Comparison of ENCODE assay signal across 16 cellular contexts in the genomic region with DNA sequence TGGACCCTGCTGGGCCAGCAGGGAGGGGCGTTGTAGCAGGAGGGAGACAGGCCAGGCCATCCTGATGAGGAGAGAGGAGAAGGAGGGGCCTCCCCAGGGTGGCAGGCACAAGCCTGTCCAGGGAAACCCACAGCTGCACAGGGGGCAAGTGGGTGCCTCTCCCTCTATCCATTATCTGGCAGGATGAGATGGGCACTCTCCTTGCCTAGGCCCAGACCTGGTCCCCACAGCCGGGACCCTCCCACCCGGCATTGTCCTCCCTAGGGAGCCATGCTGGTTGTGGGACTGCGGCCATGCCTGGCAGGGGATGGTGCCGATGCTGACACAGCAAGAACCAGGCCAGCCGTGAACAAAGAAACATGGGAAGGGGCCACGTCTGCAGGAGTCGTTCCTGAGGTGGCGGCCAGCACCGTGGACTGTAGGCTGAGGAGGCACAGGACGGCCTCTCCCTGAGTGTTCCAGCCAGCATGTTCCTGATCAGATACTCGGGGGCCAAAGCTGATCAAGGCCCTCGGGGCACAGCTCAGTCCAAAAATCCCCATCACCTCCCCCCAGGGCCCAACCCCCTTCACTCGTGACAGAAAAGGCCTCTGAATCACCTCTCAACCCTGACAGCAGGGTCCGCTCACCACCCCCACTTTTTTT. TPM values are rescaled to one million over a fixed set of nuclear protein-coding genes. Genes with fewer than 3 reads are reported as not detected.
DNase-seq lines count a peak whose midpoint lies in the region; ATAC-seq, FAIRE-seq and TF ChIP-seq lines count a peak whose summit lies in the region.
"Had no signal": no experiment of that assay in that cellular context is flagged by ENCODE, and none has a peak within 500 bp of the region (broad histone marks: within the 10 kb centered on the region; RNA-seq: fewer than 3 reads in every experiment).

No MANE protein-coding gene starts in this region.

- no peak overlapping the region for H3K4me2 ChIP-seq in DND-41 (ENCODE audit: insufficient read depth, low read length)
- H3K4me2 ChIP-seq in IMR-90 (ENCODE audit: low read depth, low read length): no peak overlapping the region
- H3K4me2 ChIP-seq in K562 (ENCODE audit: insufficient read depth, low read length): no peak overlapping the region
- no peak overlapping the region for H3K4me2 ChIP-seq in osteoblast (ENCODE audit: insufficient read depth, low read length)

- no peak overlapping the region for H2AFZ ChIP-seq in DND-41 (ENCODE audit: low read depth, low read length)
- H2AFZ ChIP-seq in IMR-90 (replicated peaks; ENCODE audit: low read length, poor library complexity): no peak overlapping the region
- H2AFZ ChIP-seq in K562 (ENCODE audit: low read depth, low read length): no peak overlapping the region
- no peak overlapping the region for H2AFZ ChIP-seq in osteoblast (ENCODE audit: low read length)

- ATAC-seq in DND-41 (ENCODE audit: insufficient read depth, low read depth) (no peak), IMR-90 (ENCODE audit: low read depth) (no peak), K562 (no peak), HG02763 (IDR thresholded peaks at IDR 0.05; ENCODE audit: unreplicated experiment) (no peak)
- ATAC-seq: left colon had no signal

- H2BK120ac ChIP-seq in IMR-90 (ENCODE audit: low read depth, low read length): no peak overlapping the region

- no peak overlapping the region for H4K91ac ChIP-seq in IMR-90 (ENCODE audit: insufficient read depth, low read depth, low read length)

- intact Hi-C loops in IMR-90 (cut with micrococcal nuclease) (no loop called here), K562 (cut with micrococcal nuclease) (no loop called here), sigmoid colon (cut with DNase I) (no loop called here)

- H3K4me3 ChIP-seq in DND-41 (ENCODE audit: low read depth in 1 of 2, low read length in 2 of 2) (no peak overlapping the region), IMR-90 (ENCODE audit: insufficient read depth, low read depth, low read length) (no peak overlapping the region), K562 (no peak overlapping the region), osteoblast (ENCODE audit: insufficient read depth, low read length) (no peak overlapping the region), sigmoid colon (no peak overlapping the region)
- H3K4me3 ChIP-seq: prostate gland had no signal

- TF ChIP-seq POLR2A in IMR-90 (IDR thresholded peaks at IDR 0.05; ENCODE audit: low read depth, low read length): no peak
- no peak for TF ChIP-seq POLR2A in K562 (conservative IDR thresholded peaks at IDR 0.05)
- TF ChIP-seq POLR2A in sigmoid colon (IDR thresholded peaks at IDR 0.05): no peak

- no peak overlapping the region for H3K4ac ChIP-seq in IMR-90 (ENCODE audit: low read depth, low read length)

- H3K27me3 ChIP-seq in DND-41 (ENCODE audit: insufficient read depth, low read length, poor library complexity): no peaks in the 10 kb centered on the region
- H3K27me3 ChIP-seq in IMR-90 (ENCODE audit: control insufficient read depth, insufficient read depth, low read length): no peaks in the 10 kb centered on the region
- no peaks in the 10 kb centered on the region for H3K27me3 ChIP-seq in K562 (ENCODE audit: control insufficient read depth in 2 of 2, insufficient read depth in 2 of 2, low read length in 2 of 2)
- H3K27me3 ChIP-seq in osteoblast (ENCODE audit: insufficient read depth, low read length): no peaks in the 10 kb centered on the region
- peaks cover 0 to 4% (median 0%) of the 10 kb centered on the region in 3 donors for H3K27me3 ChIP-seq in sigmoid colon

- H3K56ac ChIP-seq in IMR-90 (ENCODE audit: extremely low read depth, insufficient read depth, low read length): no peak overlapping the region

- H3K9me3 ChIP-seq in DND-41 (ENCODE audit: insufficient read depth, low read length, severe bottlenecking) (no peaks in the 10 kb centered on the region), IMR-90 (ENCODE audit: control insufficient read depth, insufficient read depth, low read length) (no peaks in the 10 kb centered on the region), K562 (replicated peaks; ENCODE audit: control insufficient read depth, insufficient read depth, low read depth, low read length) (no peaks in the 10 kb centered on the region), osteoblast (ENCODE audit: low read depth, low read length) (no peaks in the 10 kb centered on the region), sigmoid colon (no peaks in the 10 kb centered on the region)
- H3K9me3 ChIP-seq: prostate gland had no signal

- TF ChIP-seq CTCF in DND-41 (IDR thresholded peaks at IDR 0.05; ENCODE audit: borderline replicate concordance, extremely low read depth, low read length, poor library complexity, severe bottlenecking): no peak
- no peak for TF ChIP-seq CTCF in IMR-90 (conservative IDR thresholded peaks at IDR 0.05; ENCODE audit: low read depth, low read length)
- no peak for TF ChIP-seq CTCF in K562 (IDR thresholded peaks at IDR 0.05 in 2 of 3, conservative IDR thresholded peaks at IDR 0.05 in 1 of 3; ENCODE audit: insufficient read depth in 2 of 3, low read depth in 1 of 3, low read length in 3 of 3)
- no peak for TF ChIP-seq CTCF in osteoblast (IDR thresholded peaks at IDR 0.05; ENCODE audit: extremely low read depth, low read depth, low read length)
- no peak for TF ChIP-seq CTCF in sigmoid colon (IDR thresholded peaks at IDR 0.05)

- DNase-seq in DND-41 (no peak), IMR-90 (no peak), K562 (ENCODE audit: extremely low read depth in 1 of 4, low spot score in 3 of 4) (no peak), osteoblast (ENCODE audit: insufficient read length, low spot score, missing footprints) (peak; percentile 18), sigmoid colon (no peak), NCI-H146 treated with DMSO at 0.1 percent for 48 hours (lab: John Stamatoyannopoulos, UW; ENCODE audit: unreplicated experiment) (no peak)
- DNase-seq: activated CD8-positive, alpha-beta memory T cell treated with anti-CD3 and anti-CD28 coated beads, Interleukin-2, amount 50 U/mL, for 4 hours; effector memory CD4-positive, alpha-beta T cell; hypothalamus; left colon; NCI-H1694 treated with DMSO at 0.1 percent for 48 hours; NCI-H524 treated with DMSO at 0.1 percent for 48 hours; stimulated activated CD4-positive, alpha-beta T cell treated with anti-CD3 and anti-CD28 coated beads, Interleukin-15, amount 100 ng/mL, for 24 hours had no signal

- CTCF ChIA-PET in IMR-90 (lab: Yijun Ruan, JAX) (interaction anchor here (5.3 kb wide), 1 partner anchor 52 kb away, joined by 31 read pairs; no protein-coding TSS in a partner anchor), K562 (lab: Yijun Ruan, JAX; ENCODE audit: low intra/inter-chr PET ratio) (interaction anchor here (0.5 kb wide), 1 partner anchor 384 kb away, joined by 3 read pairs; no protein-coding TSS in a partner anchor)

- WGBS in IMR-90 (ENCODE audit: extremely low coverage in 2 of 2, insufficient read length in 1 of 2), 2 experiments: 82% methylated on average over 8 of the region's 15 CpGs; no CpG with 5 or more reads in 1 of the 2 experiments
- 71% methylated on average over 15 of the region's 15 CpGs for WGBS in K562 (ENCODE audit: insufficient coverage, low coverage, missing lambda C conversion rate)
- 84 to 87% methylated on average over 15 of the region's 15 CpGs for WGBS in sigmoid colon, 2 donors

- no peak overlapping the region for H2BK20ac ChIP-seq in IMR-90 (ENCODE audit: low read depth, low read length)

- H3K9me1 ChIP-seq in IMR-90 (ENCODE audit: insufficient read depth, low read length): peaks cover 19% of the 10 kb centered on the region
- H3K9me1 ChIP-seq in K562 (ENCODE audit: control insufficient read depth, insufficient read depth, low read length): no peaks in the 10 kb centered on the region

- no peak overlapping the region for H4K8ac ChIP-seq in IMR-90 (ENCODE audit: low read depth in 2 of 2, low read length in 2 of 2)

- H3K79me2 ChIP-seq in DND-41 (ENCODE audit: insufficient read depth, low read length): no peaks in the 10 kb centered on the region
- H3K79me2 ChIP-seq in K562 (ENCODE audit: control insufficient read depth, insufficient read depth, low read length): no peaks in the 10 kb centered on the region
- H3K79me2 ChIP-seq in osteoblast (ENCODE audit: insufficient read depth, low read length): no peaks in the 10 kb centered on the region

- no TSS peak for BruUV-seq in IMR-90 (replicated peaks; lab: Mats Ljungman, UMichigan)
- no TSS peak for BruUV-seq in K562 (replicated peaks; lab: Mats Ljungman, UMichigan)

- H3K27ac ChIP-seq in DND-41 (ENCODE audit: low read length): peak overlapping the region; percentile 48; the same call in 1 of the 2 replicates
- no peak overlapping the region for H3K27ac ChIP-seq in IMR-90 (ENCODE audit: insufficient read depth, low read length)
- H3K27ac ChIP-seq in K562 (ENCODE audit: extremely low read depth, low read depth, low read length): no peak overlapping the region
- no peak overlapping the region for H3K27ac ChIP-seq in osteoblast (ENCODE audit: low read depth, low read length)
- no peak overlapping the region for H3K27ac ChIP-seq in sigmoid colon
- H3K27ac ChIP-seq: C4-2B, prostate gland had no signal

- POLR2A ChIA-PET in IMR-90 (lab: Charles Lee; ENCODE audit: unreplicated experiment): no interaction called here
- POLR2A ChIA-PET in K562 (lab: Yijun Ruan, JAX): interaction anchor here (1.0 kb wide), 1 partner anchor 211 kb away, joined by 3 read pairs; no protein-coding TSS in a partner anchor

- no peak overlapping the region for H4K5ac ChIP-seq in IMR-90 (ENCODE audit: low read depth, low read length)

- H3K14ac ChIP-seq in IMR-90 (replicated peaks; ENCODE audit: low read depth, low read length): no peak overlapping the region

- H3K18ac ChIP-seq in IMR-90 (ENCODE audit: low read depth, low read length): no peak overlapping the region

- dilution Hi-C loops in IMR-90 (cut with HindIII; ENCODE audit: low sequenced_read_pairs, unreplicated experiment): no loop called here

- H3K9ac ChIP-seq in DND-41 (ENCODE audit: low read depth, low read length): no peak overlapping the region
- H3K9ac ChIP-seq in IMR-90 (ENCODE audit: low read depth, low read length): no peak overlapping the region
- peak overlapping the region in 1 of 2 experiments; percentile 76; a peak in 2 of 4 replicates for H3K9ac ChIP-seq in K562 (ENCODE audit: insufficient read depth in 1 of 2, low read depth in 2 of 2, low read length in 2 of 2)

- H3K36me3 ChIP-seq in DND-41 (ENCODE audit: insufficient read depth, low read length): no peaks in the 10 kb centered on the region
- no peaks in the 10 kb centered on the region for H3K36me3 ChIP-seq in IMR-90 (ENCODE audit: control insufficient read depth, insufficient read depth, low read length)
- no peaks in the 10 kb centered on the region for H3K36me3 ChIP-seq in K562 (ENCODE audit: control insufficient read depth, insufficient read depth, low read length)
- no peaks in the 10 kb centered on the region for H3K36me3 ChIP-seq in osteoblast (ENCODE audit: insufficient read depth, low read length)
- no peaks in the 10 kb centered on the region for H3K36me3 ChIP-seq in sigmoid colon
- H3K36me3 ChIP-seq: prostate gland had no signal

- FAIRE-seq in K562 (lab: Jason Lieb, UNC): no peak

- no peak overlapping the region for H2BK15ac ChIP-seq in IMR-90 (ENCODE audit: low read depth, low read length)

- no peak overlapping the region for H2AK5ac ChIP-seq in IMR-90 (ENCODE audit: low read depth, low read length)

- H2BK5ac ChIP-seq in IMR-90 (ENCODE audit: low read depth, low read length, poor library complexity, severe bottlenecking): no peak overlapping the region

- H4K20me1 ChIP-seq in DND-41 (ENCODE audit: insufficient read depth, low read length) (no peaks in the 10 kb centered on the region), IMR-90 (ENCODE audit: insufficient read depth, low read length) (no peaks in the 10 kb centered on the region), K562 (replicated peaks; ENCODE audit: control insufficient read depth, insufficient read depth, low read length) (no peaks in the 10 kb centered on the region), osteoblast (ENCODE audit: insufficient read depth, low read length) (no peaks in the 10 kb centered on the region)

- H3K4me1 ChIP-seq in DND-41 (ENCODE audit: insufficient read depth, low read length) (peaks cover 32% of the 10 kb centered on the region), IMR-90 (ENCODE audit: control insufficient read depth, insufficient read depth, low read length) (peaks cover 4% of the 10 kb centered on the region; the same call in 1 of the 2 replicates), K562 (replicated peaks in 1 of 2; ENCODE audit: control insufficient read depth in 2 of 2, insufficient read depth in 2 of 2, low read length in 2 of 2) (peaks cover 64 to 91% of the 10 kb centered on the region in 2 experiments), osteoblast (ENCODE audit: insufficient read depth, low read length) (peaks cover 33% of the 10 kb centered on the region), sigmoid colon (no peaks in the 10 kb centered on the region)
- H3K4me1 ChIP-seq: prostate gland had no signal

- H2AK9ac ChIP-seq in IMR-90 (replicated peaks; ENCODE audit: low read depth, low read length, poor library complexity): no peak overlapping the region

- TF ChIP-seq EP300 in K562 (IDR thresholded peaks at IDR 0.05; ENCODE audit: low read length) (no peak), sigmoid colon (IDR thresholded peaks at IDR 0.05) (no peak)

- peaks cover 0 to 5% of the 10 kb centered on the region in 2 experiments; a peak in 1 of 4 replicates for H3K79me1 ChIP-seq in IMR-90 (ENCODE audit: low read depth in 1 of 2, low read length in 2 of 2)

- in situ Hi-C loops in IMR-90 (cut with MboI; ENCODE audit: low sequenced_read_pairs): no loop called here
- in situ Hi-C loops in K562 (cut with MboI): loop anchor here (5.0 kb wide), 2 partner anchors 51 to 236 kb away; no protein-coding TSS in a partner anchor

- TF ChIP-seq RAD21 in IMR-90 (IDR thresholded peaks at IDR 0.05; ENCODE audit: low read length): no peak
- TF ChIP-seq RAD21 in K562 (CRISPR knock-in tag; conservative IDR thresholded peaks at IDR 0.05 in 1 of 2, IDR thresholded peaks at IDR 0.05 in 1 of 2): no peak

- H3K23ac ChIP-seq in IMR-90 (ENCODE audit: low read depth, low read length): no peak overlapping the region

RNA-seq across cellular contexts. Expression of gene CYP11A1, which starts 19.2 kb away (rescaled TPM):
- total RNA-seq in IMR-90 (2012; rRNA removed) (0.18 and 0.28 TPM in 2 replicates), K562 (2014; rRNA removed) (0.12 TPM in 1 of 2 replicates, not detected in the other), K562 (2014; rRNA removed; fragmentation: Illumina TruSeq; extraction: Trizol) (not detected in 2 replicates), K562 (2015; rRNA removed; fragmentation: Illumina TruSeq; extraction: Trizol) (not detected in 2 replicates), K562 (2021) (0.16 and 0.25 TPM in 2 replicates), osteoblast (1.4 and 2.1 TPM in 2 replicates), sigmoid colon (1 to 10 TPM in 1 of 4 donors, under 1 TPM in 2, not detected in 1; 0.36 to 1.7 (median 0.49) TPM)
- polyA plus RNA-seq in IMR-90 (2012; rRNA removed) (0.46 and 0.50 TPM in 2 replicates), K562 (2011; rRNA removed) (0.23 and 0.24 TPM in 2 replicates), K562 (2014; fragmentation: Illumina TruSeq; extraction: Trizol) (0.06 TPM in 1 of 2 replicates, not detected in the other), K562 (2014; fragmentation: Nextera tagmentation; extraction: Ambion mirVana) (under 1 TPM; 0.06 to 0.10 TPM), K562 (2014; rRNA removed) (not detected in 2 replicates), sigmoid colon (1 to 10 TPM in 1 of 3 donors, under 1 TPM in 1, not detected in 1; 0.22 to 1.2 TPM)
- 0.17 and 0.60 TPM in 2 replicates for polyA plus RNA-seq in IMR-90 (2012; cell fraction: cytosol; rRNA removed)
- 0.23 and 0.26 TPM in 2 replicates for polyA plus RNA-seq in IMR-90 (2012; cell fraction: nucleus; rRNA removed; ENCODE audit: low replicate concordance)
- 0.21 TPM in 1 of 2 replicates, not detected in the other for total RNA-seq in K562 (2011; cell fraction: chromatin; rRNA removed; ENCODE audit: low replicate concordance)
- not detected in 2 replicates for total RNA-seq in K562 (2011; cell fraction: nucleolus; rRNA removed)
- not detected in 2 replicates for total RNA-seq in K562 (2011; cell fraction: nucleoplasm; rRNA removed)
- polyA plus RNA-seq in K562 (2011; cell fraction: cytosol; rRNA removed): 0.07 and 0.37 TPM in 2 replicates
- 0.08 and 0.61 TPM in 2 replicates for polyA plus RNA-seq in K562 (2011; cell fraction: nucleus; rRNA removed)
- 0.22 and 1.5 TPM in 2 replicates for polyA plus RNA-seq in K562 (2012)
- 0.35 TPM in 1 of 2 replicates, not detected in the other for polyA minus RNA-seq in K562 (2011; rRNA and poly(A)+ RNA removed)
- 0.38 TPM in 1 of 2 replicates, not detected in the other for polyA minus RNA-seq in K562 (2011; cell fraction: cytosol; rRNA and poly(A)+ RNA removed)
- not detected in 2 replicates for polyA minus RNA-seq in K562 (2011; cell fraction: nucleus; rRNA and poly(A)+ RNA removed)

RNA-seq across cellular contexts. Expression of gene SEMA7A, which starts 47.1 kb away (rescaled TPM):
- total RNA-seq in IMR-90 (2012; rRNA removed) (27.8 and 30.5 TPM in 2 replicates), K562 (2014; rRNA removed) (4.8 and 5.7 TPM in 2 replicates), K562 (2014; rRNA removed; fragmentation: Illumina TruSeq; extraction: Trizol) (1.7 and 3.3 TPM in 2 replicates), K562 (2015; rRNA removed; fragmentation: Illumina TruSeq; extraction: Trizol) (6.1 and 6.6 TPM in 2 replicates), K562 (2021) (6.2 and 6.8 TPM in 2 replicates), osteoblast (30.4 and 36.2 TPM in 2 replicates), sigmoid colon (1 to 10 TPM in 2 of 4 donors, under 1 TPM in 2; 0.28 to 3.5 (median 0.86) TPM)
- polyA plus RNA-seq in IMR-90 (2012; rRNA removed) (87.3 and 88.1 TPM in 2 replicates), K562 (2011; rRNA removed) (8.2 and 12.8 TPM in 2 replicates), K562 (2014; fragmentation: Illumina TruSeq; extraction: Trizol) (6.4 and 6.8 TPM in 2 replicates), K562 (2014; fragmentation: Nextera tagmentation; extraction: Ambion mirVana) (under 1 TPM in 1 of 2 experiments, not detected in 1; 0.04 TPM), K562 (2014; rRNA removed) (3.6 and 7.2 TPM in 2 replicates), sigmoid colon (1 to 10 TPM in 2 of 3 donors, not detected in 1; 1.4 to 9.8 TPM)
- 46.2 and 68.0 TPM in 2 replicates for polyA plus RNA-seq in IMR-90 (2012; cell fraction: cytosol; rRNA removed)
- polyA plus RNA-seq in IMR-90 (2012; cell fraction: nucleus; rRNA removed; ENCODE audit: low replicate concordance): 57.3 and 104 TPM in 2 replicates
- total RNA-seq in K562 (2011; cell fraction: chromatin; rRNA removed; ENCODE audit: low replicate concordance): 17.2 and 52.5 TPM in 2 replicates
- 48.0 and 55.7 TPM in 2 replicates for total RNA-seq in K562 (2011; cell fraction: nucleolus; rRNA removed)
- 32.8 and 33.4 TPM in 2 replicates for total RNA-seq in K562 (2011; cell fraction: nucleoplasm; rRNA removed)
- polyA plus RNA-seq in K562 (2011; cell fraction: cytosol; rRNA removed): 15.1 and 15.7 TPM in 2 replicates
- polyA plus RNA-seq in K562 (2011; cell fraction: nucleus; rRNA removed): 24.4 and 28.1 TPM in 2 replicates
- 12.7 and 16.6 TPM in 2 replicates for polyA plus RNA-seq in K562 (2012)
- 7.0 and 9.6 TPM in 2 replicates for polyA minus RNA-seq in K562 (2011; rRNA and poly(A)+ RNA removed)
- 8.2 and 10.7 TPM in 2 replicates for polyA minus RNA-seq in K562 (2011; cell fraction: cytosol; rRNA and poly(A)+ RNA removed)
- polyA minus RNA-seq in K562 (2011; cell fraction: nucleus; rRNA and poly(A)+ RNA removed): 8.9 and 13.2 TPM in 2 replicates
